Comparison of ENCODE assay signal across 18 cellular contexts in genomic region chr1:54551891-54552290, GRCh38.
"Had no signal": no experiment of that assay in that cellular context is flagged by ENCODE, and none has a peak within 500 bp of the region (broad histone marks: within the 10 kb centered on the region; RNA-seq: fewer than 3 reads in every experiment).

No MANE protein-coding gene starts in this region.

- H3K9me3 ChIP-seq: sigmoid colon, suprapubic skin, thyroid gland, uterus had no signal

- H3K36me3 ChIP-seq: sigmoid colon, suprapubic skin, thyroid gland, uterus had no signal

- ATAC-seq: esophagus mucosa; left cardiac atrium; left ventricle myocardium superior; naive thymus-derived CD4-positive, alpha-beta T cell; stimulated activated naive CD8-positive, alpha-beta T cell treated with anti-CD3 and anti-CD28 coated beads, Interleukin-15, Interleukin-2, amounts not matched to agents 100 U/mL and 50 U/mL, for 24 hours had no signal

- H3K27me3 ChIP-seq: dorsolateral prefrontal cortex, sigmoid colon, suprapubic skin, thyroid gland, uterus had no signal

- H3K27ac Mint-ChIP-seq: nephron progenitor cell, type B pancreatic cell had no signal

- H3K4me3 Mint-ChIP-seq: naive thymus-derived CD4-positive, alpha-beta T cell; nephron progenitor cell; type B pancreatic cell had no signal

- DNase-seq: cortex of kidney; effector CD8-positive, alpha-beta T cell; kidney; left cardiac atrium; left ventricle myocardium superior; mesendoderm; naive thymus-derived CD4-positive, alpha-beta T cell; nephron progenitor cell; sigmoid colon; stimulated activated CD4-positive, alpha-beta T cell treated with anti-CD3 and anti-CD28 coated beads, Interleukin-12 subunit alpha, Interleukin-12 subunit beta, amount 100 ng/mL, for 4 hours; stimulated activated naive CD8-positive, alpha-beta T cell treated with anti-CD3 and anti-CD28 coated beads, Interleukin-15, Interleukin-2, amounts not matched to agents 100 U/mL and 50 U/mL, for 24 hours; thyroid gland had no signal

- H3K4me3 ChIP-seq: dorsolateral prefrontal cortex, sigmoid colon, skin epidermis, suprapubic skin, thyroid gland, uterus had no signal

- H3K27ac ChIP-seq: dorsolateral prefrontal cortex, sigmoid colon, skin epidermis, suprapubic skin, thyroid gland, uterus had no signal
